In the genomic region with DNA sequence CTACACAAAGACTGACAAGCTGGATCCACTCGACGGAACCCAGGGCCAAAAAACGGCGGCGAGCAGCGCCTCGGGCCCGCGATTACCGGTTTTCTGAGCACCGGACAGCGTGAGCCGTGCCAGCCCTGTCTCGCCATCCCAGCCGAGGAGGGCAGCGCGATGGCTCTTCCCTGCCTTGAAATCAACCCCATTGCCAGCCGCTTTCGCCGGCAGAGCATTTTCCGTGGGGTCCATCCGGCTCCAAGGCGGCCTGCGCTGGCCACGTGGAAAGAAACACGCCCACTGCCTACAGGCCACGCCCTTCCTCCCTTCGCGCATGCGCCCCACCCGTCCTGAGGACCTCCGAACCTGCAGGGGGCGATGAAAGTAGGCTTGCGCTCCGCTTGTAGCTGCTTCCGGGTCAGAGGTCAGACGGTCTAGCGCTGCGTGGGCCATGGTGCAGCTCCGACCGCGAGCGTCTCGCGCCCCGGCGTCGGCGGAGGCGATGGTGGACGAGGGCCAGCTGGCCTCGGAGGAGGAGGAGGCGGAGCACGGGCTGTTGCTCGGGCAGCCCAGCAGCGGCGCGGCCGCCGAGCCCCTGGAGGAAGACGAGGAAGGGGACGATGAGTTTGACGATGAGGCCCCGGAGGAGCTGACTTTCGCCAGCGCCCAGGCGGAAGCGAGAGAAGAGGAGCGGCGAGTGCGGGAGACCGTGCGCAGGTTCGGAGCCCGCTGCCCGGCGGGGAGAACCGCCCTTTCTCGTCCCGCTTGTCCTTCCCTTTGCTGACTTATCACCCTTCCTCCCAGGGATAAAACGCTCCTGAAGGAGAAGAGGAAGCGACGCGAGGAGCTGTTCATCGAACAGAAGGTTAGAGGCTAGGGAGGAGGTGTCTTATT, we compare ENCODE assay signal across 8 cellular contexts. TPM values are rescaled to one million over a fixed set of nuclear protein-coding genes. Genes with fewer than 3 reads are reported as not detected.
A peak's percentile ranks its signal among the peaks of the same experiment; 100 is the strongest.
DNase-seq lines count a peak whose midpoint lies in the region; ATAC-seq, FAIRE-seq and TF ChIP-seq lines count a peak whose summit lies in the region.

A gene (plus strand): TSS at position 410 of the 876 bp plus-strand sequence. CDS start 24 bp downstream, at position 434.

- FAIRE-seq in keratinocyte (lab: Jason Lieb, UNC): peak; percentile 44

- H3K4me3 ChIP-seq in keratinocyte (ENCODE audit: control insufficient read depth in 2 of 3, extremely low read depth in 1 of 3, insufficient read depth in 2 of 3, low read depth in 1 of 3, low read length in 3 of 3): peak within 1 kb of the TSS; percentile 98 to 99 (median 99)

- no peaks in the 10 kb centered on the region for H3K9me3 ChIP-seq in keratinocyte (ENCODE audit: control insufficient read depth, low read depth, low read length)

- DNase-seq in AML-193 (lab: John Stamatoyannopoulos, UW) (peak; percentile 96 to 99), NCI-H446 (lab: John Stamatoyannopoulos, UW) (peak; percentile 96 to 99), cerebellar cortex (ENCODE audit: low spot score) (peak; percentile 97), keratinocyte (ENCODE audit: low read depth, low spot score) (peak; percentile 95)
- peak; percentile 97 to 98 for DNase-seq in stimulated activated CD4-positive, alpha-beta T cell treated with anti-CD3 and anti-CD28 coated beads, Interleukin-15, amount 100 ng/mL, for 1 hour (ENCODE audit: low read depth in 1 of 2, low spot score in 1 of 2)

- H3K9me1 ChIP-seq in keratinocyte (ENCODE audit: control insufficient read depth, extremely low read depth, insufficient read depth, low read length): no peaks in the 10 kb centered on the region

- peaks cover 22% of the 10 kb centered on the region for H3K4me1 ChIP-seq in keratinocyte (ENCODE audit: control insufficient read depth, extremely low read depth, insufficient read depth, low read length)

- H4K20me1 ChIP-seq in keratinocyte (ENCODE audit: control insufficient read depth, extremely low read depth, insufficient read depth, low read length): no peaks in the 10 kb centered on the region

- dilution Hi-C loops in keratinocyte (cut with MboI; ENCODE audit: extremely low pct_ligation_motif_present, low sequenced_read_pairs): no loop called here

- TF ChIP-seq CTCF in keratinocyte (optimal IDR thresholded peaks at IDR 0.05 in 1 of 3, IDR thresholded peaks at IDR 0.05 in 1 of 3, conservative IDR thresholded peaks at IDR 0.05 in 1 of 3; ENCODE audit: extremely low read depth in 1 of 3, insufficient read depth in 2 of 3, low read length in 3 of 3): peak; percentile 95 to 100 (median 96)

- H3K36me3 ChIP-seq in keratinocyte (ENCODE audit: control insufficient read depth in 2 of 2, extremely low read depth in 1 of 2, insufficient read depth in 2 of 2, low read length in 2 of 2): peaks cover 18 to 29% of the 10 kb centered on the region in 2 experiments

- H3K4me2 ChIP-seq in keratinocyte (ENCODE audit: control insufficient read depth, extremely low read depth, insufficient read depth, low read depth, low read length): peak within 1 kb of the TSS; percentile 95

- ATAC-seq in GM19025 (IDR thresholded peaks at IDR 0.05; ENCODE audit: low read depth, unreplicated experiment) (peak; percentile 88), HG03342 (IDR thresholded peaks at IDR 0.05; ENCODE audit: unreplicated experiment) (peak; percentile 87)
- ATAC-seq in activated CD4-positive, CD25-positive, alpha-beta regulatory T cell treated with anti-CD3 and anti-CD28 coated beads, Interleukin-2, amount 50 U/mL, for 24 hours: peak; percentile 89 to 93

- peak within 1 kb of the TSS; percentile 95 for H3K27ac ChIP-seq in keratinocyte (ENCODE audit: control insufficient read depth, insufficient read depth, low read length)

- no peaks in the 10 kb centered on the region for H3K27me3 ChIP-seq in keratinocyte (ENCODE audit: control insufficient read depth, extremely low read depth, insufficient read depth, low read length)

- peaks cover 33% of the 10 kb centered on the region for H3K79me2 ChIP-seq in keratinocyte (ENCODE audit: control insufficient read depth, insufficient read depth, low read length)

- peak within 1 kb of the TSS; percentile 92 for H2AFZ ChIP-seq in keratinocyte (ENCODE audit: control insufficient read depth, low read length)

- peak within 1 kb of the TSS; percentile 99 for H3K9ac ChIP-seq in keratinocyte (ENCODE audit: control insufficient read depth, extremely low read depth, insufficient read depth, low read length)

RNA-seq across cellular contexts. Expression of the gene that starts here (rescaled TPM):
- 20.1 to 45.3 TPM (median 42.8 TPM) in 3 replicates for polyA plus RNA-seq in keratinocyte
- 34.6 TPM for polyA plus RNA-seq in keratinocyte (2011; ENCODE audit: low read depth)
- polyA plus RNA-seq in keratinocyte (2011; cell fraction: cytosol; rRNA removed): 35.4 and 48.1 TPM in 2 replicates
- 20.7 and 29.4 TPM in 2 replicates for polyA plus RNA-seq in keratinocyte (2011; cell fraction: nucleus; rRNA removed)
- 50.2 and 66.3 TPM in 2 replicates for polyA plus RNA-seq in keratinocyte (2012; ENCODE audit: low replicate concordance)
- 0.98 to 5.3 TPM (median 1.4 TPM) in 3 replicates for polyA minus RNA-seq in keratinocyte
- 18.8 TPM for polyA minus RNA-seq in keratinocyte (2011; cell fraction: cytosol; rRNA and poly(A)+ RNA removed)
- polyA minus RNA-seq in keratinocyte (2011; cell fraction: nucleus; rRNA and poly(A)+ RNA removed): 5.0 and 5.4 TPM in 2 replicates

Comparison
In these comparisons a context has a peak if more than half of its experiments do, and no peak if none do; other contexts are left out.
1. Peak in every context shown above with its lines: DNase-seq, ATAC-seq, H3K4me3 ChIP-seq and H3K27ac ChIP-seq.